Comparison of ENCODE assay signal across 8 cellular contexts in genomic region chr20:64078934-64079272, GRCh38. TPM values are rescaled to one million over a fixed set of nuclear protein-coding genes. Genes with fewer than 3 reads are reported as not detected.
DNase-seq lines count a peak whose midpoint lies in the region; ATAC-seq and TF ChIP-seq lines count a peak whose summit lies in the region.

No MANE protein-coding gene starts in this region.

- H3K36me3 ChIP-seq in CD4-positive, alpha-beta memory T cell (ENCODE audit: insufficient read depth, low read length) = peaks cover 17% of the 10 kb centered on the region
- H3K36me3 ChIP-seq in PC-9 (ENCODE audit: low read depth) (no peaks in the 10 kb centered on the region), ovary (no peaks in the 10 kb centered on the region)

- peak overlapping the region; percentile 86 to 95 (median 90) for H3K4me3 Mint-ChIP-seq in CD4-positive, alpha-beta memory T cell

- H3K27ac ChIP-seq in CD4-positive, alpha-beta memory T cell (ENCODE audit: low read depth, low read length) = peak overlapping the region; percentile 74
- H3K27ac ChIP-seq in PC-9 = no peak overlapping the region
- no peak overlapping the region for H3K27ac ChIP-seq in ovary

- H3K4me1 ChIP-seq in CD4-positive, alpha-beta memory T cell (ENCODE audit: insufficient read depth, low read length) = peaks cover 43% of the 10 kb centered on the region
- H3K4me1 ChIP-seq in PC-9 (replicated peaks; ENCODE audit: insufficient read depth) (peaks cover 14% of the 10 kb centered on the region), ovary (ENCODE audit: insufficient read depth) (no peaks in the 10 kb centered on the region)

- peaks cover 12% of the 10 kb centered on the region for H3K79me2 ChIP-seq in PC-9 (ENCODE audit: low read depth)

- peak overlapping the region; percentile 69 to 93 (median 85) for H3K27ac Mint-ChIP-seq in CD4-positive, alpha-beta memory T cell

- intact Hi-C loops in CD4-positive, alpha-beta memory T cell (cut with micrococcal nuclease) = loop anchor here (1.0 to 2.0 kb wide), 2 partner anchors 16 to 176 kb away; partner anchors contain the start of genes PCMTD2 and TCEA2
- intact Hi-C loops in PC-9 (cut with micrococcal nuclease; ENCODE audit: unreplicated experiment) = loop anchor here (1.0 to 2.0 kb wide), 2 partner anchors 13 to 16 kb away; partner anchors contain the start of gene TCEA2
- intact Hi-C loops in ovary (cut with DNase I) = no loop called here

- H3K9me3 ChIP-seq in CD4-positive, alpha-beta memory T cell (ENCODE audit: control insufficient read depth in 1 of 2, low read length in 2 of 2) = no peaks in the 10 kb centered on the region
- H3K9me3 ChIP-seq in PC-9 (ENCODE audit: insufficient read depth, low read depth) (no peaks in the 10 kb centered on the region), ovary (no peaks in the 10 kb centered on the region)

- TF ChIP-seq CTCF in PC-9 (conservative IDR thresholded peaks at IDR 0.05) = no peak
- TF ChIP-seq CTCF in epithelial cell of esophagus (IDR thresholded peaks at IDR 0.05; ENCODE audit: insufficient read depth, low read depth, low read length, missing control alignments) = no peak
- TF ChIP-seq CTCF in ovary (IDR thresholded peaks at IDR 0.05) = no peak

- no peaks in the 10 kb centered on the region for H3K27me3 ChIP-seq in CD4-positive, alpha-beta memory T cell (ENCODE audit: insufficient read depth, low read length)
- H3K27me3 ChIP-seq in PC-9 (ENCODE audit: insufficient read depth, low read depth) (peaks cover 15% of the 10 kb centered on the region; the same call in 1 of the 2 replicates), ovary (no peaks in the 10 kb centered on the region)

- ATAC-seq in HG03439 (IDR thresholded peaks at IDR 0.05; ENCODE audit: unreplicated experiment) = no peak

- H3K4me1 Mint-ChIP-seq in CD4-positive, alpha-beta memory T cell = peaks cover 7 to 57% (median 31%) of the 10 kb centered on the region in 4 donors

- H3F3A ChIP-seq in PC-9 (ENCODE audit: insufficient read depth, low read depth) = peaks cover 27% of the 10 kb centered on the region

- H3K9me2 ChIP-seq in PC-9 (ENCODE audit: insufficient read depth) = no peaks in the 10 kb centered on the region

- H4K20me1 ChIP-seq in PC-9 (ENCODE audit: insufficient read depth) = peaks cover 8% of the 10 kb centered on the region; the same call in 1 of the 2 replicates

- no peaks in the 10 kb centered on the region for H3K9me3 Mint-ChIP-seq in CD4-positive, alpha-beta memory T cell

- 12 to 18% (median 13%) methylated on average over 4 of the region's 4 CpGs for WGBS in ovary, 3 donors

- TSS peak; percentile 56 for BruUV-seq in PC-9 (replicated peaks; lab: Mats Ljungman, UMichigan)

- POLR2A ChIA-PET in CD4-positive, alpha-beta memory T cell (lab: Charles Lee; ENCODE audit: partially characterized antibody) = interaction anchor here (0.9 to 3.5 kb wide), 15 partner anchors 9 to 1074 kb away, joined by 3 to 29 read pairs (median 7); partner anchors contain the start of genes LIME1, PCMTD2, PPDPF and PRPF6
- POLR2A ChIA-PET in PC-9 (lab: Charles Lee; ENCODE audit: unreplicated experiment) = no interaction called here

- peak overlapping the region; percentile 99 for H3K4me2 ChIP-seq in PC-9

- H3K4me3 ChIP-seq in CD4-positive, alpha-beta memory T cell (ENCODE audit: low read length in 2 of 2) = peak overlapping the region; percentile 73 to 97
- peak overlapping the region; percentile 94 for H3K4me3 ChIP-seq in PC-9
- peak overlapping the region; percentile 60 for H3K4me3 ChIP-seq in epithelial cell of esophagus (ENCODE audit: low read length)
- H3K4me3 ChIP-seq in ovary = peak overlapping the region; percentile 37

- no peak for TF ChIP-seq POLR2A in ovary (IDR thresholded peaks at IDR 0.05)

- H3K27me3 Mint-ChIP-seq in CD4-positive, alpha-beta memory T cell = no peaks in the 10 kb centered on the region

- no peak for DNase-seq in CD4-positive, alpha-beta memory T cell
- DNase-seq in PC-9 = no peak
- no peak for DNase-seq in epithelial cell of esophagus (ENCODE audit: low read depth)
- no peak for DNase-seq in ovary
- no peak for DNase-seq in stimulated activated naive CD4-positive, alpha-beta T cell (lab: John Stamatoyannopoulos, UW)
- no peak for DNase-seq in NCI-H1436 treated with DMSO at 0.1 percent for 48 hours (lab: John Stamatoyannopoulos, UW)
- no peak for DNase-seq in stimulated activated CD4-positive, alpha-beta T cell treated with anti-CD3 and anti-CD28 coated beads, Interleukin-15, amount 100 ng/mL, for 24 hours

- H2AFZ ChIP-seq in PC-9 = peak overlapping the region; percentile 96

- no peak for TF ChIP-seq EP300 in ovary (IDR thresholded peaks at IDR 0.05)

- CTCF ChIA-PET in CD4-positive, alpha-beta memory T cell (lab: Charles Lee; ENCODE audit: partially characterized antibody) = interaction anchor here (0.7 to 2.2 kb wide), 7 partner anchors 9 to 177 kb away, joined by 3 to 7 read pairs (median 4); no protein-coding TSS in a partner anchor
- CTCF ChIA-PET in PC-9 (lab: Charles Lee) = no interaction called here

- peaks cover 0 to 23% of the 10 kb centered on the region in 2 donors for H3K36me3 Mint-ChIP-seq in CD4-positive, alpha-beta memory T cell

RNA-seq across cellular contexts. Expression of gene RGS19, which starts 0.4 kb away (rescaled TPM):
- total RNA-seq in CD4-positive, alpha-beta memory T cell = 10 to 100 TPM; 35.0 to 35.6 TPM
- 100 to 1,000 TPM; 112 to 116 TPM for polyA plus RNA-seq in CD4-positive, alpha-beta memory T cell
- total RNA-seq in PC-9 (2021) (33.3 and 39.2 TPM in 2 replicates), ovary (1 to 10 TPM; 3.3 to 7.6 (median 4.6) TPM)
- polyA plus RNA-seq in ovary = 1 to 10 TPM; 2.1 to 4.5 TPM

RNA-seq across cellular contexts. Expression of gene OPRL1, which starts 1.0 kb away (rescaled TPM):
- total RNA-seq in CD4-positive, alpha-beta memory T cell = 1 to 10 TPM in 1 of 2 experiments, under 1 TPM in 1; 0.87 to 1.1 TPM
- 1 to 10 TPM in 1 of 2 donors, under 1 TPM in 1; 0.68 to 1.1 TPM for polyA plus RNA-seq in CD4-positive, alpha-beta memory T cell
- total RNA-seq in PC-9 (2021) (1.5 and 2.7 TPM in 2 replicates), ovary (under 1 TPM; 0.12 to 0.80 (median 0.43) TPM)
- under 1 TPM; 0.25 to 0.62 TPM for polyA plus RNA-seq in ovary

RNA-seq across cellular contexts. Expression of gene LKAAEAR1, which starts 5.3 kb away (rescaled TPM):
- total RNA-seq in CD4-positive, alpha-beta memory T cell = under 1 TPM in 1 of 2 experiments, not detected in 1; 0.39 TPM
- under 1 TPM; 0.30 to 0.63 TPM for polyA plus RNA-seq in CD4-positive, alpha-beta memory T cell
- total RNA-seq in PC-9 (2021) (not detected in 2 replicates), ovary (10 to 100 TPM in 1 of 7 donors, not detected in 6; 10.5 TPM)
- not detected for polyA plus RNA-seq in ovary

RNA-seq across cellular contexts. Expression of gene TCEA2, which starts 15.9 kb away (rescaled TPM):
- total RNA-seq in CD4-positive, alpha-beta memory T cell = 10 to 100 TPM; 43.3 to 45.9 TPM
- polyA plus RNA-seq in CD4-positive, alpha-beta memory T cell = 10 to 100 TPM; 24.6 to 27.9 TPM
- 100 and 156 TPM in 2 replicates for total RNA-seq in PC-9 (2021)
- 10 to 100 TPM; 41.0 to 93.5 (median 71.9) TPM for total RNA-seq in ovary
- polyA plus RNA-seq in ovary = 10 to 100 TPM; 20.0 to 78.4 TPM

RNA-seq across cellular contexts. Expression of gene NPBWR2, which starts 28.5 kb away (rescaled TPM):
- total RNA-seq in CD4-positive, alpha-beta memory T cell = not detected
- polyA plus RNA-seq in CD4-positive, alpha-beta memory T cell = not detected
- total RNA-seq in PC-9 (2021) (not detected in 2 replicates), ovary (not detected)
- not detected for polyA plus RNA-seq in ovary

Comparison
In these comparisons a context has a peak if more than half of its experiments do, and no peak if none do; other contexts are left out.
1. H3K4me3 ChIP-seq: peak in every context shown above with its lines; median percentile 94 in PC-9; 85 in CD4-positive, alpha-beta memory T cell; 60 in epithelial cell of esophagus; 37 in ovary.
2. intact Hi-C loops: an anchor here in CD4-positive, alpha-beta memory T cell (1.0 to 2.0 kb wide) and PC-9 (1.0 to 2.0 kb wide); none called in ovary.